ENCODE assay signal across 20 cellular contexts in genomic region chr22:24440270-24440717, GRCh38. TPM values are rescaled to one million over a fixed set of nuclear protein-coding genes. Genes with fewer than 3 reads are reported as not detected.
DNase-seq lines count a peak whose midpoint lies in the region; ATAC-seq, FAIRE-seq and TF ChIP-seq lines count a peak whose summit lies in the region.
"Had no signal": no experiment of that assay in that cellular context is flagged by ENCODE, and none has a peak within 500 bp of the region (broad histone marks: within the 10 kb centered on the region; RNA-seq: fewer than 3 reads in every experiment).

No MANE protein-coding gene starts in this region.

- H3K4me3 ChIP-seq in kidney (ENCODE audit: low read length in 2 of 2), result no peak overlapping the region
- H3K4me3 ChIP-seq: thyroid gland had no signal

- no peak for ATAC-seq in stimulated activated naive CD8-positive, alpha-beta T cell treated with anti-CD3 and anti-CD28 coated beads, Interleukin-15, Interleukin-2, amounts not matched to agents 100 U/mL and 50 U/mL, for 24 hours
- ATAC-seq in stimulated activated naive CD8-positive, alpha-beta T cell treated with anti-CD3 and anti-CD28 coated beads, Interleukin-15, amount 100 ng/mL, for 72 hours, result no peak
- ATAC-seq: activated CD8-positive, alpha-beta memory T cell treated with anti-CD3 and anti-CD28 coated beads, Interleukin-2, amount 10 ng/mL, durations not matched to agents 7 days and 5 days; sciatic nerve; T-cell; WTC11 had no signal

- no peak overlapping the region for H3K9ac ChIP-seq in kidney (ENCODE audit: low read length in 2 of 2)

- DNase-seq in stimulated activated naive CD8-positive, alpha-beta T cell treated with anti-CD3 and anti-CD28 coated beads, Interleukin-15, Interleukin-2, amounts not matched to agents 100 U/mL and 50 U/mL, for 24 hours, result peak; percentile 4
- DNase-seq in stimulated activated naive CD8-positive, alpha-beta T cell treated with anti-CD3 and anti-CD28 coated beads, Interleukin-15, amount 100 ng/mL, for 72 hours, result no peak
- DNase-seq in NCI-H226 (peak; percentile 6), kidney (peak; percentile 57), urothelium cell line (ENCODE audit: low spot score) (no peak), NCI-H2227 treated with DMSO at 0.1 percent for 48 hours (lab: John Stamatoyannopoulos, UW) (no peak), amygdala (lab: John Stamatoyannopoulos, UW) (no peak), NCI-H510A (lab: John Stamatoyannopoulos, UW) (no peak)
- DNase-seq: activated CD8-positive, alpha-beta memory T cell treated with anti-CD3 and anti-CD28 coated beads, Interleukin-2, amount 10 ng/mL, durations not matched to agents 7 days and 5 days; DMS79 treated with DMSO at 0.1 percent for 48 hours; effector CD4-positive, alpha-beta T cell; HFFc6; islet precursor cell; NCI-H1048; stimulated activated CD4-positive, alpha-beta T cell treated with anti-CD3 and anti-CD28 coated beads, Interleukin-2, amount 100 ng/mL, for 24 hours; T-cell; thyroid gland had no signal

- peaks cover 3 to 4% of the 10 kb centered on the region in 2 donors for H3K36me3 ChIP-seq in kidney (ENCODE audit: control insufficient read depth in 1 of 2, insufficient read depth in 2 of 2, low read length in 2 of 2)
- H3K36me3 ChIP-seq: thyroid gland had no signal

- H3K27ac ChIP-seq in kidney (ENCODE audit: low read depth in 2 of 2, low read length in 2 of 2), result no peak overlapping the region
- H3K27ac ChIP-seq: thyroid gland had no signal

- TF ChIP-seq CTCF in kidney (IDR thresholded peaks at IDR 0.05; ENCODE audit: borderline replicate concordance, extremely low read depth, insufficient read depth), result no peak

- no peaks in the 10 kb centered on the region for H3K9me3 Mint-ChIP-seq in stimulated activated naive CD8-positive, alpha-beta T cell treated with anti-CD3 and anti-CD28 coated beads, Interleukin-15, amount 100 ng/mL, for 72 hours
- H3K9me3 Mint-ChIP-seq: activated naive CD4-positive, alpha-beta T cell treated with anti-CD3 and anti-CD28 coated beads, Interleukin-2, amount 50 U/mL, for 72 hours; HFFc6; T-cell; WTC11 had no signal

- intact Hi-C loops in kidney (cut with DNase I), result no loop called here

- FAIRE-seq in kidney (lab: Jason Lieb, UNC), result no peak
- FAIRE-seq in urothelium cell line (lab: Jason Lieb, UNC), result peak; percentile 37

- peaks cover 5 to 11% of the 10 kb centered on the region in 2 donors for H3K4me1 ChIP-seq in kidney (ENCODE audit: control insufficient read depth in 1 of 2, insufficient read depth in 1 of 2, low read depth in 1 of 2, low read length in 2 of 2)

- H3K4me1 Mint-ChIP-seq in stimulated activated naive CD8-positive, alpha-beta T cell treated with anti-CD3 and anti-CD28 coated beads, Interleukin-15, amount 100 ng/mL, for 72 hours, result peaks cover 98% of the 10 kb centered on the region

- no peaks in the 10 kb centered on the region for H3K9me3 ChIP-seq in kidney (ENCODE audit: control insufficient read depth in 1 of 2, low read length in 2 of 2)
- H3K9me3 ChIP-seq: thyroid gland had no signal

- H3K27ac Mint-ChIP-seq in stimulated activated naive CD8-positive, alpha-beta T cell treated with anti-CD3 and anti-CD28 coated beads, Interleukin-15, amount 100 ng/mL, for 72 hours, result peak overlapping the region in 1 of 2 donors; percentile 57
- H3K27ac Mint-ChIP-seq: activated CD8-positive, alpha-beta memory T cell treated with anti-CD3 and anti-CD28 coated beads, Interleukin-2, amount 10 ng/mL, durations not matched to agents 7 days and 5 days; HFFc6; WTC11 had no signal

- H3K4me3 Mint-ChIP-seq in stimulated activated naive CD8-positive, alpha-beta T cell treated with anti-CD3 and anti-CD28 coated beads, Interleukin-15, amount 100 ng/mL, for 72 hours, result no peak overlapping the region
- H3K4me3 Mint-ChIP-seq: activated CD8-positive, alpha-beta memory T cell treated with anti-CD3 and anti-CD28 coated beads, Interleukin-2, amount 10 ng/mL, durations not matched to agents 7 days and 5 days; HFFc6; WTC11 had no signal

- no peaks in the 10 kb centered on the region for H3K27me3 Mint-ChIP-seq in stimulated activated naive CD8-positive, alpha-beta T cell treated with anti-CD3 and anti-CD28 coated beads, Interleukin-15, amount 100 ng/mL, for 72 hours
- H3K27me3 Mint-ChIP-seq: activated CD8-positive, alpha-beta memory T cell treated with anti-CD3 and anti-CD28 coated beads, Interleukin-2, amount 10 ng/mL, durations not matched to agents 7 days and 5 days; T-cell had no signal

RNA-seq across cellular contexts. Expression of gene ADORA2A, which starts 12.9 kb away (rescaled TPM):
- 6.9 TPM for total RNA-seq in kidney
- polyA plus RNA-seq in kidney (ENCODE audit: insufficient read depth, low read depth, low replicate concordance), result 6.1 TPM

RNA-seq across cellular contexts. Expression of gene UPB1, which starts 54.8 kb away (rescaled TPM):
- 1.0 TPM for total RNA-seq in kidney
- polyA plus RNA-seq in kidney (ENCODE audit: insufficient read depth, low read depth, low replicate concordance), result 64.6 TPM
- total RNA-seq: thyroid gland had no signal

Comparison
In these comparisons a context has a peak if more than half of its experiments do, and no peak if none do; other contexts are left out.
1. DNase-seq: peak in stimulated activated naive CD8-positive, alpha-beta T cell treated with anti-CD3 and anti-CD28 coated beads, Interleukin-15, Interleukin-2, amounts not matched to agents 100 U/mL and 50 U/mL, for 24 hours (single experiment), NCI-H226 (single experiment) and kidney (single experiment); none in stimulated activated naive CD8-positive, alpha-beta T cell treated with anti-CD3 and anti-CD28 coated beads, Interleukin-15, amount 100 ng/mL, for 72 hours (0 of 2), urothelium cell line (single experiment), NCI-H2227 treated with DMSO at 0.1 percent for 48 hours (single experiment), amygdala (0 of 56) and NCI-H510A (single experiment).